ENCODE assay signal across 11 cellular contexts in genomic region chr11:64238076-64238475, GRCh38. TPM values are rescaled to one million over a fixed set of nuclear protein-coding genes. Genes with fewer than 3 reads are reported as not detected.
DNase-seq lines count a peak whose midpoint lies in the region; ATAC-seq, FAIRE-seq and TF ChIP-seq lines count a peak whose summit lies in the region.
"Had no signal": no experiment of that assay in that cellular context is flagged by ENCODE, and none has a peak within 500 bp of the region (broad histone marks: within the 10 kb centered on the region; RNA-seq: fewer than 3 reads in every experiment).

No MANE protein-coding gene starts in this region.

- H3K4me3 Mint-ChIP-seq in activated naive CD8-positive, alpha-beta T cell treated with anti-CD3 and anti-CD28 coated beads, Interleukin-2, amount 10 ng/mL, durations not matched to agents 7 days and 5 days: no peak overlapping the region
- peak overlapping the region; percentile 18 to 70 (median 67) for H3K4me3 Mint-ChIP-seq in nephron

- H3K4me3 ChIP-seq in ascending aorta: no peak overlapping the region
- H3K4me3 ChIP-seq: coronary artery had no signal

- no peaks in the 10 kb centered on the region for H3K27me3 ChIP-seq in ascending aorta

- FAIRE-seq in GM12891 (lab: Jason Lieb, UNC): peak; percentile 74

- peak overlapping the region; percentile 61 for H3K27ac Mint-ChIP-seq in activated naive CD8-positive, alpha-beta T cell treated with anti-CD3 and anti-CD28 coated beads, Interleukin-2, amount 10 ng/mL, durations not matched to agents 7 days and 5 days
- peak overlapping the region; percentile 76 to 98 (median 88) for H3K27ac Mint-ChIP-seq in nephron

- peaks cover 18% of the 10 kb centered on the region for H3K36me3 Mint-ChIP-seq in activated naive CD8-positive, alpha-beta T cell treated with anti-CD3 and anti-CD28 coated beads, Interleukin-2, amount 10 ng/mL, durations not matched to agents 7 days and 5 days
- H3K36me3 Mint-ChIP-seq in nephron (ENCODE audit: low read depth): peaks cover 9% of the 10 kb centered on the region

- no peaks in the 10 kb centered on the region for H3K9me3 ChIP-seq in ascending aorta

- H3K9me3 Mint-ChIP-seq in activated naive CD8-positive, alpha-beta T cell treated with anti-CD3 and anti-CD28 coated beads, Interleukin-2, amount 10 ng/mL, durations not matched to agents 7 days and 5 days: no peaks in the 10 kb centered on the region
- no peaks in the 10 kb centered on the region for H3K9me3 Mint-ChIP-seq in nephron

- DNase-seq in GM12891 (ENCODE audit: insufficient read length, low spot score) (no peak), ascending aorta (ENCODE audit: low spot score in 2 of 2) (no peak)
- DNase-seq in activated naive CD8-positive, alpha-beta T cell treated with anti-CD3 and anti-CD28 coated beads, Interleukin-2, amount 10 ng/mL, durations not matched to agents 7 days and 5 days: no peak
- no peak for DNase-seq in activated CD4-positive, CD25-positive, alpha-beta regulatory T cell treated with anti-CD3 and anti-CD28 coated beads, Interleukin-2, amount 50 U/mL, for 72 hours
- DNase-seq in NK-92 treated with Interleukin-12 subunit alpha and Interleukin-12 subunit beta, amount 100 ng/mL, for 24 hours (lab: John Stamatoyannopoulos, UW): no peak
- DNase-seq: NCI-H2171, SW 1271 had no signal

- TF ChIP-seq POLR2A in GM12891 (IDR thresholded peaks at IDR 0.05; ENCODE audit: low read depth, low read length): peak; percentile 54; the same call in 1 of the 2 replicates

- H3K27ac ChIP-seq in C4-2B: peak overlapping the region; percentile 35; the same call in 1 of the 2 replicates
- H3K27ac ChIP-seq in ascending aorta: peak overlapping the region in 1 of 2 donors; percentile 22

- intact Hi-C loops in ascending aorta (cut with DNase I): no loop called here

- H3K4me1 Mint-ChIP-seq in activated naive CD8-positive, alpha-beta T cell treated with anti-CD3 and anti-CD28 coated beads, Interleukin-2, amount 10 ng/mL, durations not matched to agents 7 days and 5 days: peaks cover 27% of the 10 kb centered on the region
- H3K4me1 Mint-ChIP-seq in nephron: peaks cover 42% of the 10 kb centered on the region

- TF ChIP-seq CTCF in C4-2B (conservative IDR thresholded peaks at IDR 0.05) (no peak), nephron (IDR thresholded peaks at IDR 0.05; ENCODE audit: unreplicated experiment in 3 of 3) (no peak), ascending aorta (IDR thresholded peaks at IDR 0.05) (no peak)

- no peak for ATAC-seq in activated naive CD8-positive, alpha-beta T cell treated with anti-CD3 and anti-CD28 coated beads, Interleukin-2, amount 10 ng/mL, durations not matched to agents 7 days and 5 days (ENCODE audit: low read depth)
- no peak for ATAC-seq in GM18520 (IDR thresholded peaks at IDR 0.05; ENCODE audit: unreplicated experiment)

- POLR2A ChIA-PET in activated naive CD8-positive, alpha-beta T cell treated with anti-CD3 and anti-CD28 coated beads, Interleukin-2, amount 10 ng/mL, durations not matched to agents 7 days and 5 days (lab: Charles Lee): interaction anchor here (0.6 to 26.2 kb wide), 4 partner anchors 8 to 1526 kb away, joined by 3 to 419 read pairs (median 3); partner anchors contain the start of genes DNAJC4 and FERMT3

- no peaks in the 10 kb centered on the region for H3K27me3 Mint-ChIP-seq in activated naive CD8-positive, alpha-beta T cell treated with anti-CD3 and anti-CD28 coated beads, Interleukin-2, amount 10 ng/mL, durations not matched to agents 7 days and 5 days
- H3K27me3 Mint-ChIP-seq in nephron (ENCODE audit: low read depth): no peaks in the 10 kb centered on the region

- H3K36me3 ChIP-seq in ascending aorta: peaks cover 17 to 19% of the 10 kb centered on the region in 2 donors

- H3K4me1 ChIP-seq in ascending aorta: peaks cover 5 to 35% of the 10 kb centered on the region in 2 donors

TF ChIP-seq in GM12891, 5 proteins besides CTCF, POLR2A, EP300 and RAD21:
- peak; percentile 84 for TF ChIP-seq SPI1 (IDR thresholded peaks at IDR 0.05; ENCODE audit: low read depth, low read length)
- no peak for TF ChIP-seq POLR2AphosphoS5 (IDR thresholded peaks at IDR 0.05; ENCODE audit: low read depth, low read length)

RNA-seq across cellular contexts. Expression of gene FKBP2, which starts 2.8 kb away (rescaled TPM):
- polyA plus RNA-seq in GM12891 (2012; ENCODE audit: low read depth, missing spikeins): 61.2 TPM
- total RNA-seq in activated naive CD8-positive, alpha-beta T cell treated with anti-CD3 and anti-CD28 coated beads, Interleukin-2, amount 10 ng/mL, durations not matched to agents 7 days and 5 days: 10 to 100 TPM; 27.7 to 28.1 TPM
- 17.7 TPM for total RNA-seq in ascending aorta

RNA-seq across cellular contexts. Expression of gene VEGFB, which starts 3.7 kb away (rescaled TPM):
- 85.3 TPM for polyA plus RNA-seq in GM12891 (2012; ENCODE audit: low read depth, missing spikeins)
- total RNA-seq in activated naive CD8-positive, alpha-beta T cell treated with anti-CD3 and anti-CD28 coated beads, Interleukin-2, amount 10 ng/mL, durations not matched to agents 7 days and 5 days: 10 to 100 TPM; 93.4 to 98.8 TPM
- 188 TPM for total RNA-seq in ascending aorta

RNA-seq across cellular contexts. Expression of gene DNAJC4, which starts 7.7 kb away (rescaled TPM):
- polyA plus RNA-seq in GM12891 (2012; ENCODE audit: low read depth, missing spikeins): 50.3 TPM
- 10 to 100 TPM; 59.6 to 60.3 TPM for total RNA-seq in activated naive CD8-positive, alpha-beta T cell treated with anti-CD3 and anti-CD28 coated beads, Interleukin-2, amount 10 ng/mL, durations not matched to agents 7 days and 5 days
- total RNA-seq in ascending aorta: 43.1 TPM

RNA-seq across cellular contexts. Expression of gene PPP1R14B, which starts 8.7 kb away (rescaled TPM):
- polyA plus RNA-seq in GM12891 (2012; ENCODE audit: low read depth, missing spikeins): 174 TPM
- total RNA-seq in activated naive CD8-positive, alpha-beta T cell treated with anti-CD3 and anti-CD28 coated beads, Interleukin-2, amount 10 ng/mL, durations not matched to agents 7 days and 5 days: 100 to 1,000 TPM; 122 to 124 TPM
- 85.7 TPM for total RNA-seq in ascending aorta

RNA-seq across cellular contexts. Expression of gene NUDT22, which starts 12.0 kb away (rescaled TPM):
- 68.6 TPM for polyA plus RNA-seq in GM12891 (2012; ENCODE audit: low read depth, missing spikeins)
- 100 to 1,000 TPM; 102 to 103 TPM for total RNA-seq in activated naive CD8-positive, alpha-beta T cell treated with anti-CD3 and anti-CD28 coated beads, Interleukin-2, amount 10 ng/mL, durations not matched to agents 7 days and 5 days
- 158 TPM for total RNA-seq in ascending aorta
